8 cellular contexts compared by ENCODE assay signal in the genomic region with DNA sequence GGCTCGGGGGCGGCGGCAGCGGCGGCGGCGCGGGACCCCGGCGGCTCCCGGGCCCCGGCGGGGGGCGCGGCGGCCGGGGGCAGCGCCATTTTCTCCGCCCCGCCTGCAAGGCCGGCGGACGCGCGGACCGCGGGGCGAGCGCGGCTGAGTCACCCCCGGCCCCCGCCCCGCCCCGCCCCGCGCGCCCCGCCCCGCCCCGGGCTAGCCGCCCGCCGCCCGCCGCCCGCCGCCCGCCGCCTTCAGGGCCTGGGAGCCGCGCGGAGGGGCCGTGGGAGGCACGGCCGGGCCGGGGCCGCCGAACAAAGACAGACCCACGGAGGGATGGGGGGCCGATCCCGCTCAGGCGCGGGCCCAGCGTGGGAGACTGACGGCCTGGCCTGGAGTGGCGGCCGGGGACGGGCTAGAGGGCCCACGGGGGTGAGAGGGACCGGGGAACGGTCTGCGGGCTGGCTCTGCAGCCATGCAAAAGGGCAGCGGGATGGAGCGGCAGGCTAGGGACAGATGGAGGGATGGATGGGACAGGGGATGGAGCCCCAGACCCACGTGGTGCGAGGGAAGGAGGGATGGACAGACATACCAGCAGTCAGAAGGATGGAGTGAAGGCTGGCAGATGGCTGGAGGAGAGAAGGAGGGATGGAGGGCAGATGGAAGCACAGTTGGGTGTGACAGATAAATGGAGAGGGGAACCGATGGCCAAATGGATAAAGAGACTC. TPM values are rescaled to one million over a fixed set of nuclear protein-coding genes. Genes with fewer than 3 reads are reported as not detected.
DNase-seq lines count a peak whose midpoint lies in the region; ATAC-seq lines count a peak whose summit lies in the region.

EIF4E3 (minus strand) TSS at position 124 of the 713 bp plus-strand sequence; CDS start at position 89, 35 bp downstream.

- no peaks in the 10 kb centered on the region for H3K9me3 Mint-ChIP-seq in activated naive CD4-positive, alpha-beta T cell treated with anti-CD3 and anti-CD28 coated beads for 36 hours

- peak; percentile 70 for ATAC-seq in GM21723 (IDR thresholded peaks at IDR 0.05; ENCODE audit: unreplicated experiment)
- ATAC-seq in HG03457 (IDR thresholded peaks at IDR 0.05; ENCODE audit: unreplicated experiment): no peak

- peaks cover 59% of the 10 kb centered on the region for H3K4me1 Mint-ChIP-seq in activated naive CD4-positive, alpha-beta T cell treated with anti-CD3 and anti-CD28 coated beads for 36 hours (ENCODE audit: low read depth)

- intact Hi-C loops in activated naive CD4-positive, alpha-beta T cell treated with anti-CD3 and anti-CD28 coated beads for 36 hours (cut with micrococcal nuclease): loop anchor here (2.0 to 10.0 kb wide), 5 partner anchors 62 to 1019 kb away; partner anchors contain the start of genes PROK2 and RYBP

- H3K27ac Mint-ChIP-seq in activated naive CD4-positive, alpha-beta T cell treated with anti-CD3 and anti-CD28 coated beads for 36 hours: peak within 1 kb of the TSS; percentile 91

- CTCF ChIA-PET in activated naive CD4-positive, alpha-beta T cell treated with anti-CD3 and anti-CD28 coated beads for 36 hours (lab: Charles Lee): interaction anchor here (1.8 to 6.6 kb wide), 2 partner anchors 8 to 15 kb away, joined by 3 to 48 read pairs; no protein-coding TSS in a partner anchor

- H3K4me3 Mint-ChIP-seq in activated naive CD4-positive, alpha-beta T cell treated with anti-CD3 and anti-CD28 coated beads for 36 hours: peak within 1 kb of the TSS; percentile 90

- H3K27me3 Mint-ChIP-seq in activated naive CD4-positive, alpha-beta T cell treated with anti-CD3 and anti-CD28 coated beads for 36 hours (ENCODE audit: low read depth): no peaks in the 10 kb centered on the region

- DNase-seq in DMS 273 (lab: John Stamatoyannopoulos, UW; ENCODE audit: unreplicated experiment) (peak; percentile 81), NCI-H69 (lab: John Stamatoyannopoulos, UW) (peak; percentile 60), glomerular visceral epithelial cell (ENCODE audit: extremely low spot score) (peak; percentile 36), nucleus accumbens (lab: John Stamatoyannopoulos, UW) (peak in 29 of 56 donors; percentile 6 to 69 (median 28)), SKM-1 treated with dmso at 0.1 percent for 144 hours (lab: John Stamatoyannopoulos, UW; ENCODE audit: unreplicated experiment) (no peak)
- DNase-seq in activated naive CD4-positive, alpha-beta T cell treated with anti-CD3 and anti-CD28 coated beads for 36 hours: peak; percentile 31

- peaks cover 5% of the 10 kb centered on the region for H3K36me3 Mint-ChIP-seq in activated naive CD4-positive, alpha-beta T cell treated with anti-CD3 and anti-CD28 coated beads for 36 hours (ENCODE audit: low read depth)

RNA-seq across cellular contexts. Expression of gene EIF4E3, which starts in this region (rescaled TPM):
- 10 to 100 TPM; 25.2 to 26.2 TPM for total RNA-seq in activated naive CD4-positive, alpha-beta T cell treated with anti-CD3 and anti-CD28 coated beads for 36 hours
